In genomic region chr18:26335139-26335933, GRCh38 we compare ENCODE assay signal across 13 cellular contexts.
A peak's percentile ranks its signal among the peaks of the same experiment; 100 is the strongest.
DNase-seq lines count a peak whose midpoint lies in the region; ATAC-seq and TF ChIP-seq lines count a peak whose summit lies in the region.
"Had no signal": no experiment of that assay in that cellular context is flagged by ENCODE, and none has a peak within 500 bp of the region (broad histone marks: within the 10 kb centered on the region; RNA-seq: fewer than 3 reads in every experiment).

No MANE protein-coding gene starts in this region.

- no peak overlapping the region for H3K9ac ChIP-seq in rectal smooth muscle tissue (ENCODE audit: low read length)

- peak overlapping the region in 3 of 5 experiments; percentile 38 to 62 (median 44) for H3K4me3 Mint-ChIP-seq in brain
- H3K4me3 Mint-ChIP-seq: activated T-helper 1 cell treated with anti-CD3 and anti-CD28 coated beads, Interleukin-12 subunit alpha, Interleukin-12 subunit beta, Interleukin-2, Interleukin-4 antibody, amounts not matched to agents 30 ng/mL and 10 ng/mL and 1 ng/mL, durations not matched to agents 14 hours and 24 hours and 36 hours had no signal

- H3K27ac ChIP-seq in rectal smooth muscle tissue (ENCODE audit: low read depth, low read length): peak overlapping the region; percentile 53

- peaks cover 0 to 2% (median 0%) of the 10 kb centered on the region in 5 experiments for H3K9me3 Mint-ChIP-seq in brain
- H3K9me3 Mint-ChIP-seq: activated T-helper 1 cell treated with anti-CD3 and anti-CD28 coated beads, Interleukin-12 subunit alpha, Interleukin-12 subunit beta, Interleukin-2, Interleukin-4 antibody, amounts not matched to agents 30 ng/mL and 10 ng/mL and 1 ng/mL, durations not matched to agents 14 hours and 24 hours and 36 hours had no signal

- H3K27me3 Mint-ChIP-seq in brain: no peaks in the 10 kb centered on the region

- ATAC-seq in left ventricle myocardium superior (peak; percentile 70), GM18520 (IDR thresholded peaks at IDR 0.05; ENCODE audit: unreplicated experiment) (no peak), GM21723 (IDR thresholded peaks at IDR 0.05; ENCODE audit: unreplicated experiment) (no peak)

- intact Hi-C loops in left ventricle myocardium superior (cut with micrococcal nuclease): no loop called here

- H3K27ac Mint-ChIP-seq in brain: peak overlapping the region; percentile 12 to 95 (median 88)
- H3K27ac Mint-ChIP-seq: activated T-helper 1 cell treated with anti-CD3 and anti-CD28 coated beads, Interleukin-12 subunit alpha, Interleukin-12 subunit beta, Interleukin-2, Interleukin-4 antibody, amounts not matched to agents 30 ng/mL and 10 ng/mL and 1 ng/mL, durations not matched to agents 14 hours and 24 hours and 36 hours had no signal

- H3K36me3 ChIP-seq in rectal smooth muscle tissue (ENCODE audit: control insufficient read depth, insufficient read depth, low read length): no peaks in the 10 kb centered on the region

- DNase-seq in ELF-1 (ENCODE audit: low read depth, low spot score): peak; percentile 58
- DNase-seq in left ventricle myocardium superior: no peak
- no peak for DNase-seq in UCSD-AML1 (lab: John Stamatoyannopoulos, UW; ENCODE audit: unreplicated experiment)
- DNase-seq in germinal center (ENCODE audit: low spot score): no peak
- DNase-seq: activated CD4-positive, alpha-beta T cell treated with anti-CD3 and anti-CD28 coated beads for 48 hours; IMR-90; NCI-H1694; nucleus accumbens had no signal

- no peaks in the 10 kb centered on the region for H3K27me3 ChIP-seq in rectal smooth muscle tissue (ENCODE audit: control insufficient read depth, insufficient read depth, low read length)

- TF ChIP-seq CTCF in brain (conservative IDR thresholded peaks at IDR 0.05): no peak

- no peaks in the 10 kb centered on the region for H3K36me3 Mint-ChIP-seq in brain

- H3K4me1 Mint-ChIP-seq in brain: peaks cover 39% of the 10 kb centered on the region

- H3K4me3 ChIP-seq in rectal smooth muscle tissue (ENCODE audit: low read length): no peak overlapping the region

- H3K4me1 ChIP-seq in rectal smooth muscle tissue (ENCODE audit: control insufficient read depth, insufficient read depth, low read length): peaks cover 9% of the 10 kb centered on the region
